Comparison of ENCODE assay signal across 1 cellular context in the genomic region with DNA sequence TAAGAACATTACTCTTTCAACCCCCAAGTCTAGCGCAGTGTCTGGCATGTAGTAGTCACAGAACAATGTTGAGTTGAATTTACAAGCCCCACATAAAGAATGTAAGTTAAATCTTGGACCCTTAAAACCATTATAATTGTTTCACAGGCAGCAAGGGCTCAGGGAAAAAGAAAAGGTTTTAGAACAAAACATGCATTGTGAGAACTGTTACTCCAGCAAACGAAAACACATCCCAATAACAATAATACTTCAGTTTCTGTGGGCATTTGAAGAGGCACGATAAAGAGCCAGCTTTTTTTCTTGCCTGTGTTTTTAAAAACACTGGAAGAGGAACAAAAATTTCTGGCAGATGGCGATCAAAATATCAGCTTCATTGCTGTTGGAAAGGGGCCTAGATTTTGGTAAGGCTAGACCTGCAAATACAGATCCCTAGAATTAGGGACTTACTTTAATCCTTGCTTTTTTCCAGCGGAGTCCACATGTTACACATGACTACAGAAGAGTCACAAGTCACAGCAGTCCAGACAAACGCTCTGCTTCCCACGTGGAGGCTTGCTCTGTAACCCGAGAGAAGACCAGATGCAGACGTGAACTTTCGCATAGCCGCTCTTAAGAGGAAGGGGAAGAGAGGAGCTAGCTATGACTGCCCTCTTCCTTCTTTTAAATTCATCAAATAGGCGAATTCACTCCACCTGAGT.
TF ChIP-seq lines count a peak whose summit lies in the region.

No MANE protein-coding gene starts in this region.

TF ChIP-seq in HepG2, 621 proteins besides CTCF, POLR2A, EP300 and RAD21 (continued from another document):
- TF ChIP-seq, protein P1, sequence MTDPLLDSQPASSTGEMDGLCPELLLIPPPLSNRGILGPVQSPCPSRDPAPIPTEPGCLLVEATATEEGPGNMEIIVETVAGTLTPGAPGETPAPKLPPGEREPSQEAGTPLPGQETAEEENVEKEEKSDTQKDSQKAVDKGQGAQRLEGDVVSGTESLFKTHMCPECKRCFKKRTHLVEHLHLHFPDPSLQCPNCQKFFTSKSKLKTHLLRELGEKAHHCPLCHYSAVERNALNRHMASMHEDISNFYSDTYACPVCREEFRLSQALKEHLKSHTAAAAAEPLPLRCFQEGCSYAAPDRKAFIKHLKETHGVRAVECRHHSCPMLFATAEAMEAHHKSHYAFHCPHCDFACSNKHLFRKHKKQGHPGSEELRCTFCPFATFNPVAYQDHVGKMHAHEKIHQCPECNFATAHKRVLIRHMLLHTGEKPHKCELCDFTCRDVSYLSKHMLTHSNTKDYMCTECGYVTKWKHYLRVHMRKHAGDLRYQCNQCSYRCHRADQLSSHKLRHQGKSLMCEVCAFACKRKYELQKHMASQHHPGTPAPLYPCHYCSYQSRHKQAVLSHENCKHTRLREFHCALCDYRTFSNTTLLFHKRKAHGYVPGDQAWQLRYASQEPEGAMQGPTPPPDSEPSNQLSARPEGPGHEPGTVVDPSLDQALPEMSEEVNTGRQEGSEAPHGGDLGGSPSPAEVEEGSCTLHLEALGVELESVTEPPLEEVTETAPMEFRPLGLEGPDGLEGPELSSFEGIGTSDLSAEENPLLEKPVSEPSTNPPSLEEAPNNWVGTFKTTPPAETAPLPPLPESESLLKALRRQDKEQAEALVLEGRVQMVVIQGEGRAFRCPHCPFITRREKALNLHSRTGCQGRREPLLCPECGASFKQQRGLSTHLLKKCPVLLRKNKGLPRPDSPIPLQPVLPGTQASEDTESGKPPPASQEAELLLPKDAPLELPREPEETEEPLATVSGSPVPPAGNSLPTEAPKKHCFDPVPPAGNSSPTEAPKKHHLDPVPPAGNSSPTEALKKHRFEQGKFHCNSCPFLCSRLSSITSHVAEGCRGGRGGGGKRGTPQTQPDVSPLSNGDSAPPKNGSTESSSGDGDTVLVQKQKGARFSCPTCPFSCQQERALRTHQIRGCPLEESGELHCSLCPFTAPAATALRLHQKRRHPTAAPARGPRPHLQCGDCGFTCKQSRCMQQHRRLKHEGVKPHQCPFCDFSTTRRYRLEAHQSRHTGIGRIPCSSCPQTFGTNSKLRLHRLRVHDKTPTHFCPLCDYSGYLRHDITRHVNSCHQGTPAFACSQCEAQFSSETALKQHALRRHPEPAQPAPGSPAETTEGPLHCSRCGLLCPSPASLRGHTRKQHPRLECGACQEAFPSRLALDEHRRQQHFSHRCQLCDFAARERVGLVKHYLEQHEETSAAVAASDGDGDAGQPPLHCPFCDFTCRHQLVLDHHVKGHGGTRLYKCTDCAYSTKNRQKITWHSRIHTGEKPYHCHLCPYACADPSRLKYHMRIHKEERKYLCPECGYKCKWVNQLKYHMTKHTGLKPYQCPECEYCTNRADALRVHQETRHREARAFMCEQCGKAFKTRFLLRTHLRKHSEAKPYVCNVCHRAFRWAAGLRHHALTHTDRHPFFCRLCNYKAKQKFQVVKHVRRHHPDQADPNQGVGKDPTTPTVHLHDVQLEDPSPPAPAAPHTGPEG (CRISPR knock-in tag; IDR thresholded peaks at IDR 0.05), result no peak
- TF ChIP-seq, protein P2, sequence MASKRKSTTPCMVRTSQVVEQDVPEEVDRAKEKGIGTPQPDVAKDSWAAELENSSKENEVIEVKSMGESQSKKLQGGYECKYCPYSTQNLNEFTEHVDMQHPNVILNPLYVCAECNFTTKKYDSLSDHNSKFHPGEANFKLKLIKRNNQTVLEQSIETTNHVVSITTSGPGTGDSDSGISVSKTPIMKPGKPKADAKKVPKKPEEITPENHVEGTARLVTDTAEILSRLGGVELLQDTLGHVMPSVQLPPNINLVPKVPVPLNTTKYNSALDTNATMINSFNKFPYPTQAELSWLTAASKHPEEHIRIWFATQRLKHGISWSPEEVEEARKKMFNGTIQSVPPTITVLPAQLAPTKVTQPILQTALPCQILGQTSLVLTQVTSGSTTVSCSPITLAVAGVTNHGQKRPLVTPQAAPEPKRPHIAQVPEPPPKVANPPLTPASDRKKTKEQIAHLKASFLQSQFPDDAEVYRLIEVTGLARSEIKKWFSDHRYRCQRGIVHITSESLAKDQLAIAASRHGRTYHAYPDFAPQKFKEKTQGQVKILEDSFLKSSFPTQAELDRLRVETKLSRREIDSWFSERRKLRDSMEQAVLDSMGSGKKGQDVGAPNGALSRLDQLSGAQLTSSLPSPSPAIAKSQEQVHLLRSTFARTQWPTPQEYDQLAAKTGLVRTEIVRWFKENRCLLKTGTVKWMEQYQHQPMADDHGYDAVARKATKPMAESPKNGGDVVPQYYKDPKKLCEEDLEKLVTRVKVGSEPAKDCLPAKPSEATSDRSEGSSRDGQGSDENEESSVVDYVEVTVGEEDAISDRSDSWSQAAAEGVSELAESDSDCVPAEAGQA (IDR thresholded peaks at IDR 0.05; ENCODE audit: low read depth), result no peak
- TF ChIP-seq, protein P2 (CRISPR knock-in tag; IDR thresholded peaks at IDR 0.05; ENCODE audit: borderline replicate concordance), result no peak
- TF ChIP-seq, protein P3, sequence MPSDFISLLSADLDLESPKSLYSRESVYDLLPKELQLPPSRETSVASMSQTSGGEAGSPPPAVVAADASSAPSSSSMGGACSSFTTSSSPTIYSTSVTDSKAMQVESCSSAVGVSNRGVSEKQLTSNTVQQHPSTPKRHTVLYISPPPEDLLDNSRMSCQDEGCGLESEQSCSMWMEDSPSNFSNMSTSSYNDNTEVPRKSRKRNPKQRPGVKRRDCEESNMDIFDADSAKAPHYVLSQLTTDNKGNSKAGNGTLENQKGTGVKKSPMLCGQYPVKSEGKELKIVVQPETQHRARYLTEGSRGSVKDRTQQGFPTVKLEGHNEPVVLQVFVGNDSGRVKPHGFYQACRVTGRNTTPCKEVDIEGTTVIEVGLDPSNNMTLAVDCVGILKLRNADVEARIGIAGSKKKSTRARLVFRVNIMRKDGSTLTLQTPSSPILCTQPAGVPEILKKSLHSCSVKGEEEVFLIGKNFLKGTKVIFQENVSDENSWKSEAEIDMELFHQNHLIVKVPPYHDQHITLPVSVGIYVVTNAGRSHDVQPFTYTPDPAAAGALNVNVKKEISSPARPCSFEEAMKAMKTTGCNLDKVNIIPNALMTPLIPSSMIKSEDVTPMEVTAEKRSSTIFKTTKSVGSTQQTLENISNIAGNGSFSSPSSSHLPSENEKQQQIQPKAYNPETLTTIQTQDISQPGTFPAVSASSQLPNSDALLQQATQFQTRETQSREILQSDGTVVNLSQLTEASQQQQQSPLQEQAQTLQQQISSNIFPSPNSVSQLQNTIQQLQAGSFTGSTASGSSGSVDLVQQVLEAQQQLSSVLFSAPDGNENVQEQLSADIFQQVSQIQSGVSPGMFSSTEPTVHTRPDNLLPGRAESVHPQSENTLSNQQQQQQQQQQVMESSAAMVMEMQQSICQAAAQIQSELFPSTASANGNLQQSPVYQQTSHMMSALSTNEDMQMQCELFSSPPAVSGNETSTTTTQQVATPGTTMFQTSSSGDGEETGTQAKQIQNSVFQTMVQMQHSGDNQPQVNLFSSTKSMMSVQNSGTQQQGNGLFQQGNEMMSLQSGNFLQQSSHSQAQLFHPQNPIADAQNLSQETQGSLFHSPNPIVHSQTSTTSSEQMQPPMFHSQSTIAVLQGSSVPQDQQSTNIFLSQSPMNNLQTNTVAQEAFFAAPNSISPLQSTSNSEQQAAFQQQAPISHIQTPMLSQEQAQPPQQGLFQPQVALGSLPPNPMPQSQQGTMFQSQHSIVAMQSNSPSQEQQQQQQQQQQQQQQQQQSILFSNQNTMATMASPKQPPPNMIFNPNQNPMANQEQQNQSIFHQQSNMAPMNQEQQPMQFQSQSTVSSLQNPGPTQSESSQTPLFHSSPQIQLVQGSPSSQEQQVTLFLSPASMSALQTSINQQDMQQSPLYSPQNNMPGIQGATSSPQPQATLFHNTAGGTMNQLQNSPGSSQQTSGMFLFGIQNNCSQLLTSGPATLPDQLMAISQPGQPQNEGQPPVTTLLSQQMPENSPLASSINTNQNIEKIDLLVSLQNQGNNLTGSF (CRISPR knock-in tag; IDR thresholded peaks at IDR 0.05), result no peak
- TF ChIP-seq SP140L (CRISPR knock-in tag; IDR thresholded peaks at IDR 0.05; ENCODE audit: borderline replicate concordance) (no peak), MED8 (CRISPR knock-in tag; IDR thresholded peaks at IDR 0.05; ENCODE audit: insufficient replicate concordance) (no peak), ZNF460 (CRISPR knock-in tag; IDR thresholded peaks at IDR 0.05; ENCODE audit: borderline replicate concordance) (no peak), RBAK (CRISPR knock-in tag; IDR thresholded peaks at IDR 0.05) (no peak), RARG (CRISPR knock-in tag; IDR thresholded peaks at IDR 0.05; ENCODE audit: low read depth) (no peak), HDAC6 (IDR thresholded peaks at IDR 0.05; ENCODE audit: low read depth, low read length) (no peak), NONO (IDR thresholded peaks at IDR 0.05) (no peak), NONO (CRISPR knock-in tag; conservative IDR thresholded peaks at IDR 0.05) (no peak)
- TF ChIP-seq, protein P4, sequence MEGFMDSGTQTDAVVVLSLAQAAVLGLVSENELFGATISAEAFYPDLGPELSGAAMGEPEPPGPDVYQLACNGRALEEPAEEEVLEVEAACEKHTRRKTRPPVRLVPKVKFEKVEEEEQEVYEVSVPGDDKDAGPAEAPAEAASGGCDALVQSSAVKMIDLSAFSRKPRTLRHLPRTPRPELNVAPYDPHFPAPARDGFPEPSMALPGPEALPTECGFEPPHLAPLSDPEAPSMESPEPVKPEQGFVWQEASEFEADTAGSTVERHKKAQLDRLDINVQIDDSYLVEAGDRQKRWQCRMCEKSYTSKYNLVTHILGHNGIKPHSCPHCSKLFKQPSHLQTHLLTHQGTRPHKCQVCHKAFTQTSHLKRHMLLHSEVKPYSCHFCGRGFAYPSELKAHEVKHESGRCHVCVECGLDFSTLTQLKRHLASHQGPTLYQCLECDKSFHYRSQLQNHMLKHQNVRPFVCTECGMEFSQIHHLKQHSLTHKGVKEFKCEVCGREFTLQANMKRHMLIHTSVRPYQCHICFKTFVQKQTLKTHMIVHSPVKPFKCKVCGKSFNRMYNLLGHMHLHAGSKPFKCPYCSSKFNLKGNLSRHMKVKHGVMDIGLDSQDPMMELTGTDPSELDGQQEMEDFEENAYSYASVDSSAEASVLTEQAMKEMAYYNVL (CRISPR knock-in tag; IDR thresholded peaks at IDR 0.05; ENCODE audit: borderline replicate concordance), result no peak
- TF ChIP-seq, protein P5, sequence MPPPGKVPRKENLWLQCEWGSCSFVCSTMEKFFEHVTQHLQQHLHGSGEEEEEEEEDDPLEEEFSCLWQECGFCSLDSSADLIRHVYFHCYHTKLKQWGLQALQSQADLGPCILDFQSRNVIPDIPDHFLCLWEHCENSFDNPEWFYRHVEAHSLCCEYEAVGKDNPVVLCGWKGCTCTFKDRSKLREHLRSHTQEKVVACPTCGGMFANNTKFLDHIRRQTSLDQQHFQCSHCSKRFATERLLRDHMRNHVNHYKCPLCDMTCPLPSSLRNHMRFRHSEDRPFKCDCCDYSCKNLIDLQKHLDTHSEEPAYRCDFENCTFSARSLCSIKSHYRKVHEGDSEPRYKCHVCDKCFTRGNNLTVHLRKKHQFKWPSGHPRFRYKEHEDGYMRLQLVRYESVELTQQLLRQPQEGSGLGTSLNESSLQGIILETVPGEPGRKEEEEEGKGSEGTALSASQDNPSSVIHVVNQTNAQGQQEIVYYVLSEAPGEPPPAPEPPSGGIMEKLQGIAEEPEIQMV (CRISPR knock-in tag; IDR thresholded peaks at IDR 0.05; ENCODE audit: low read depth), result no peak
- TF ChIP-seq, protein P6, sequence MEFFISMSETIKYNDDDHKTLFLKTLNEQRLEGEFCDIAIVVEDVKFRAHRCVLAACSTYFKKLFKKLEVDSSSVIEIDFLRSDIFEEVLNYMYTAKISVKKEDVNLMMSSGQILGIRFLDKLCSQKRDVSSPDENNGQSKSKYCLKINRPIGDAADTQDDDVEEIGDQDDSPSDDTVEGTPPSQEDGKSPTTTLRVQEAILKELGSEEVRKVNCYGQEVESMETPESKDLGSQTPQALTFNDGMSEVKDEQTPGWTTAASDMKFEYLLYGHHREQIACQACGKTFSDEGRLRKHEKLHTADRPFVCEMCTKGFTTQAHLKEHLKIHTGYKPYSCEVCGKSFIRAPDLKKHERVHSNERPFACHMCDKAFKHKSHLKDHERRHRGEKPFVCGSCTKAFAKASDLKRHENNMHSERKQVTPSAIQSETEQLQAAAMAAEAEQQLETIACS (CRISPR knock-in tag; IDR thresholded peaks at IDR 0.05), result no peak
TF ChIP-seq in HepG2: peak in this region for 0.
